ENCODE assay signal across 8 cellular contexts in genomic region chr4:80197601-80198444, GRCh38. TPM values are rescaled to one million over a fixed set of nuclear protein-coding genes. Genes with fewer than 3 reads are reported as not detected.
DNase-seq lines count a peak whose midpoint lies in the region; ATAC-seq and TF ChIP-seq lines count a peak whose summit lies in the region.

No MANE protein-coding gene starts in this region.

- no peak overlapping the region for H3K23ac ChIP-seq in H9 (ENCODE audit: insufficient read length, low read depth, low read length)

- H2AFZ ChIP-seq in H9 (ENCODE audit: low read length), result no peak overlapping the region

- no peak overlapping the region for H2BK12ac ChIP-seq in H9 (ENCODE audit: insufficient read length, low read depth, low read length)

- peaks cover 3% of the 10 kb centered on the region for H4K20me1 ChIP-seq in H9 (ENCODE audit: control insufficient read depth, insufficient read depth, insufficient read length)

- no peak for ATAC-seq in lower lobe of right lung
- ATAC-seq in GM19395 (IDR thresholded peaks at IDR 0.05; ENCODE audit: unreplicated experiment), result no peak
- ATAC-seq in GM21528 (IDR thresholded peaks at IDR 0.05; ENCODE audit: low FRiP score, unreplicated experiment), result no peak

- H3K27me3 Mint-ChIP-seq in H9 (ENCODE audit: low read depth), result peaks cover 97% of the 10 kb centered on the region
- H3K27me3 Mint-ChIP-seq in immature natural killer cell (ENCODE audit: low read depth in 3 of 3), result peaks cover 16 to 25% (median 18%) of the 10 kb centered on the region in 3 donors

- H3K4me3 Mint-ChIP-seq in H9 (peak overlapping the region; percentile 6 to 75; a peak in 4 of 5 replicates), immature natural killer cell (peak overlapping the region in 1 of 5 donors; percentile 41)

- no peak overlapping the region for H2BK20ac ChIP-seq in H9 (ENCODE audit: low read depth, low read length, poor library complexity, severe bottlenecking)

- intact Hi-C loops in lower lobe of right lung (cut with DNase I), result no loop called here

- no peak overlapping the region for H3K9ac ChIP-seq in H9 (ENCODE audit: extremely low read depth, insufficient read length, low read length)

- H3K27ac Mint-ChIP-seq in H9, result peak overlapping the region in 1 of 3 experiments; percentile 7; a peak in 1 of 7 replicates
- H3K27ac Mint-ChIP-seq in immature natural killer cell, result no peak overlapping the region

- H3K27ac ChIP-seq in H9 (ENCODE audit: insufficient read length, low read depth, low read length) (no peak overlapping the region), lower lobe of right lung (no peak overlapping the region)

- no peak overlapping the region for H2BK120ac ChIP-seq in H9 (ENCODE audit: low read depth, low read length, poor library complexity, severe bottlenecking)

- H3K18ac ChIP-seq in H9 (ENCODE audit: insufficient read length, low read depth, low read length), result no peak overlapping the region

- H3K23me2 ChIP-seq in H9 (ENCODE audit: insufficient read length, low read depth, low read length, poor library complexity, severe bottlenecking), result peaks cover 9% of the 10 kb centered on the region

- H3K4me2 ChIP-seq in H9 (ENCODE audit: insufficient read depth, insufficient read length, low read length), result peak overlapping the region; percentile 55

- H3K4me1 ChIP-seq in H9 (ENCODE audit: insufficient read depth, low read length), result peaks cover 2% of the 10 kb centered on the region; the same call in 1 of the 2 replicates
- H3K4me1 ChIP-seq in lower lobe of right lung, result peaks cover 15% of the 10 kb centered on the region

- no peak overlapping the region for H4K91ac ChIP-seq in H9 (ENCODE audit: insufficient read length, low read depth, low read length)

- H4K8ac ChIP-seq in H9 (replicated peaks; ENCODE audit: insufficient read length, low read depth, low read length), result no peak overlapping the region

- H3K14ac ChIP-seq in H9 (ENCODE audit: insufficient read depth, low read length), result no peak overlapping the region

- H3K27me3 ChIP-seq in H9 (ENCODE audit: insufficient read depth, low read length), result peaks cover 88% of the 10 kb centered on the region
- H3K27me3 ChIP-seq in lower lobe of right lung (ENCODE audit: low read depth), result peaks cover 73% of the 10 kb centered on the region

- H3K4me3 ChIP-seq in lower lobe of right lung, result peak overlapping the region; percentile 14

- no peak overlapping the region for H2BK15ac ChIP-seq in H9 (ENCODE audit: low read depth, low read length)

- H3K4me1 Mint-ChIP-seq in H9 (peaks cover 17 to 31% of the 10 kb centered on the region in 2 experiments), immature natural killer cell (peaks cover 17 to 22% of the 10 kb centered on the region in 2 donors)

- H3K56ac ChIP-seq in H9 (ENCODE audit: insufficient read length, low read depth, low read length), result no peak overlapping the region

- H3K9me3 Mint-ChIP-seq in H9 (peaks cover 3 to 17% of the 10 kb centered on the region in 2 experiments), immature natural killer cell (no peaks in the 10 kb centered on the region)

- DNase-seq in AG08395 (ENCODE audit: low spot score), result peak; percentile 47
- DNase-seq in H9, result peak; percentile 70
- peak; percentile 56 for DNase-seq in astrocyte of the hippocampus (ENCODE audit: low read depth, low spot score)
- DNase-seq in lower lobe of right lung, result peak; percentile 55
- no peak for DNase-seq in HPDE6-E6E7 (ENCODE audit: extremely low spot score)
- no peak for DNase-seq in immature natural killer cell

- no peak overlapping the region for H3T11ph ChIP-seq in H9 (ENCODE audit: low read length)

- H3K4ac ChIP-seq in H9 (ENCODE audit: low read depth, low read length), result no peak overlapping the region

- no peaks in the 10 kb centered on the region for H3K79me2 ChIP-seq in H9 (ENCODE audit: insufficient read depth, low read length)

- WGBS in H9 (ENCODE audit: extremely low coverage, insufficient read length, low lambda C conversion rate), result 100% methylated on average over 2 of the region's 45 CpGs

- H2BK5ac ChIP-seq in H9 (ENCODE audit: insufficient read length, low read length), result no peak overlapping the region

- H4K5ac ChIP-seq in H9 (ENCODE audit: insufficient read length, low read depth, low read length), result no peak overlapping the region

- no peak overlapping the region for H2AK5ac ChIP-seq in H9 (ENCODE audit: insufficient read length, low read length)

- no peaks in the 10 kb centered on the region for H3K36me3 ChIP-seq in lower lobe of right lung

- no peaks in the 10 kb centered on the region for H3K79me1 ChIP-seq in H9 (ENCODE audit: insufficient read depth, low read depth, low read length, poor library complexity, severe bottlenecking)

- H3K36me3 Mint-ChIP-seq in H9 (ENCODE audit: insufficient read depth in 1 of 3, low read depth in 3 of 3) (no peaks in the 10 kb centered on the region), immature natural killer cell (peaks cover 4 to 18% (median 13%) of the 10 kb centered on the region in 3 donors)

- no peak for TF ChIP-seq CTCF in H9 (conservative IDR thresholded peaks at IDR 0.05)
- no peak for TF ChIP-seq CTCF in lower lobe of right lung (IDR thresholded peaks at IDR 0.05)

- no peaks in the 10 kb centered on the region for H3K9me3 ChIP-seq in H9 (ENCODE audit: control insufficient read depth, low read depth, low read length)
- no peaks in the 10 kb centered on the region for H3K9me3 ChIP-seq in lower lobe of right lung

RNA-seq across cellular contexts. Expression of gene PRDM8, which starts 0.5 kb away (rescaled TPM):
- total RNA-seq in H9 (2021), result not detected in 2 replicates
- 1.6 TPM for total RNA-seq in lower lobe of right lung
- 1 to 10 TPM; 1.6 to 2.7 (median 1.9) TPM for polyA plus RNA-seq in immature natural killer cell

Comparison
In these comparisons a context has a peak if more than half of its experiments do, and no peak if none do; other contexts are left out.
1. DNase-seq: peak in AG08395 (single experiment), H9 (single experiment), astrocyte of the hippocampus (single experiment) and lower lobe of right lung (single experiment); none in HPDE6-E6E7 (single experiment) and immature natural killer cell (0 of 3).